ENCODE assay signal across 19 cellular contexts in the genomic region with DNA sequence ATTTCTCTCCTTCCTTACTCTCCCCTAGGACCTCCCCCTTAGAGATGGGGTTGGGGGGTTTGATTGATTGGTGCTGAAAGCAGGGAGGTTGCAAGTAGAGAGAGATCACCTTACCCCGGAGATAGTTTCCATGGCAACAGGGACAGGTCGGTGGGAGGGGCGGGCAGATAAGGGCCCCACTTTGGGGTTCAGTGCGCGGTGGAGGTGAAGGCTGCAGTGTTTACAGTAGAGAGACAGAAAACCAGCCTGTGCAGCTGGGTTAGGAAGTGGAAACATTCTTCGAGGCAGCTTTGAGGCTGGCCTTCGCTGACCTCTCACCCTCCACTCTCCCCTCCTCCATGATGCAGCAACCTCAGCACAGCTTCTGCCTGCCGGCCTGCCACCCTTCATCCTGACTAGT.
A peak's percentile ranks its signal among the peaks of the same experiment; 100 is the strongest.
DNase-seq lines count a peak whose midpoint lies in the region; ATAC-seq and TF ChIP-seq lines count a peak whose summit lies in the region.
"Had no signal": no experiment of that assay in that cellular context is flagged by ENCODE, and none has a peak within 500 bp of the region (broad histone marks: within the 10 kb centered on the region; RNA-seq: fewer than 3 reads in every experiment).

No MANE protein-coding gene starts in this region.

- no peaks in the 10 kb centered on the region for H3K27me3 Mint-ChIP-seq in activated CD4-positive, alpha-beta T cell treated with anti-CD3 and anti-CD28 coated beads for 36 hours
- H3K27me3 Mint-ChIP-seq in activated CD4-positive, alpha-beta T cell treated with anti-CD3 and anti-CD28 coated beads, Interleukin-2, amount 10 ng/mL, durations not matched to agents 7 days and 5 days, result no peaks in the 10 kb centered on the region
- H3K27me3 Mint-ChIP-seq in activated T-helper 1 cell treated with anti-CD3 and anti-CD28 coated beads, Interleukin-12 subunit alpha, Interleukin-12 subunit beta, Interleukin-2, Interleukin-4 antibody, amounts not matched to agents 30 ng/mL and 10 ng/mL and 1 ng/mL, durations not matched to agents 14 hours and 24 hours and 36 hours (ENCODE audit: insufficient read depth), result no peaks in the 10 kb centered on the region
- H3K27me3 Mint-ChIP-seq in nephron progenitor cell (ENCODE audit: low read depth, poor library complexity), result peaks cover 54% of the 10 kb centered on the region

- no peak overlapping the region for H3K27ac Mint-ChIP-seq in activated CD4-positive, alpha-beta T cell treated with anti-CD3 and anti-CD28 coated beads for 36 hours
- H3K27ac Mint-ChIP-seq in activated CD4-positive, alpha-beta T cell treated with anti-CD3 and anti-CD28 coated beads, Interleukin-2, amount 10 ng/mL, durations not matched to agents 7 days and 5 days, result no peak overlapping the region
- H3K27ac Mint-ChIP-seq in activated T-helper 1 cell treated with anti-CD3 and anti-CD28 coated beads, Interleukin-12 subunit alpha, Interleukin-12 subunit beta, Interleukin-2, Interleukin-4 antibody, amounts not matched to agents 30 ng/mL and 10 ng/mL and 1 ng/mL, durations not matched to agents 14 hours and 24 hours and 36 hours, result peak overlapping the region; percentile 13
- peak overlapping the region; percentile 89 for H3K27ac Mint-ChIP-seq in nephron progenitor cell
- H3K27ac Mint-ChIP-seq: activated T-helper 2 cell treated with anti-CD3 and anti-CD28 coated beads, Interferon-gamma antibody, Interleukin-2, Interleukin-4, amounts not matched to agents 10 μg/mL and 5 μg/mL and 100 μg/mL, durations not matched to agents 14 hours and 24 hours and 36 hours had no signal

- no peak for TF ChIP-seq CTCF in nephron progenitor cell (IDR thresholded peaks at IDR 0.05)

- H3K4me1 Mint-ChIP-seq in activated CD4-positive, alpha-beta T cell treated with anti-CD3 and anti-CD28 coated beads for 36 hours, result peaks cover 27% of the 10 kb centered on the region
- H3K4me1 Mint-ChIP-seq in activated CD4-positive, alpha-beta T cell treated with anti-CD3 and anti-CD28 coated beads, Interleukin-2, amount 10 ng/mL, durations not matched to agents 7 days and 5 days, result peaks cover 9% of the 10 kb centered on the region
- peaks cover 22% of the 10 kb centered on the region for H3K4me1 Mint-ChIP-seq in activated T-helper 1 cell treated with anti-CD3 and anti-CD28 coated beads, Interleukin-12 subunit alpha, Interleukin-12 subunit beta, Interleukin-2, Interleukin-4 antibody, amounts not matched to agents 30 ng/mL and 10 ng/mL and 1 ng/mL, durations not matched to agents 14 hours and 24 hours and 36 hours (ENCODE audit: low read depth)
- H3K4me1 Mint-ChIP-seq in nephron progenitor cell, result peaks cover 30% of the 10 kb centered on the region

- POLR2A ChIA-PET in activated CD4-positive, alpha-beta T cell treated with anti-CD3 and anti-CD28 coated beads for 36 hours (lab: Charles Lee), result no interaction called here
- POLR2A ChIA-PET in activated CD4-positive, alpha-beta T cell treated with anti-CD3 and anti-CD28 coated beads, Interleukin-2, amount 10 ng/mL, durations not matched to agents 7 days and 5 days (lab: Charles Lee), result no interaction called here

- intact Hi-C loops in activated CD4-positive, alpha-beta T cell treated with anti-CD3 and anti-CD28 coated beads for 36 hours (cut with DNase I, micrococcal nuclease), result no loop called here
- intact Hi-C loops in activated T-helper 1 cell treated with anti-CD3 and anti-CD28 coated beads, Interleukin-12 subunit alpha, Interleukin-12 subunit beta, Interleukin-2, Interleukin-4 antibody, amounts not matched to agents 30 ng/mL and 10 ng/mL and 1 ng/mL, durations not matched to agents 14 hours and 24 hours and 36 hours (cut with micrococcal nuclease), result no loop called here

- no peak for ATAC-seq in activated CD4-positive, alpha-beta T cell treated with anti-CD3 and anti-CD28 coated beads for 36 hours
- ATAC-seq: sciatic nerve, upper lobe of right lung had no signal

- no peak overlapping the region for H3K4me3 Mint-ChIP-seq in activated CD4-positive, alpha-beta T cell treated with anti-CD3 and anti-CD28 coated beads for 36 hours
- H3K4me3 Mint-ChIP-seq in activated CD4-positive, alpha-beta T cell treated with anti-CD3 and anti-CD28 coated beads, Interleukin-2, amount 10 ng/mL, durations not matched to agents 7 days and 5 days, result no peak overlapping the region
- no peak overlapping the region for H3K4me3 Mint-ChIP-seq in activated T-helper 1 cell treated with anti-CD3 and anti-CD28 coated beads, Interleukin-12 subunit alpha, Interleukin-12 subunit beta, Interleukin-2, Interleukin-4 antibody, amounts not matched to agents 30 ng/mL and 10 ng/mL and 1 ng/mL, durations not matched to agents 14 hours and 24 hours and 36 hours
- peak overlapping the region; percentile 43 for H3K4me3 Mint-ChIP-seq in nephron progenitor cell

- H3K36me3 Mint-ChIP-seq in activated CD4-positive, alpha-beta T cell treated with anti-CD3 and anti-CD28 coated beads for 36 hours (ENCODE audit: low read depth), result no peaks in the 10 kb centered on the region
- no peaks in the 10 kb centered on the region for H3K36me3 Mint-ChIP-seq in activated CD4-positive, alpha-beta T cell treated with anti-CD3 and anti-CD28 coated beads, Interleukin-2, amount 10 ng/mL, durations not matched to agents 7 days and 5 days (ENCODE audit: low read depth)
- no peaks in the 10 kb centered on the region for H3K36me3 Mint-ChIP-seq in activated T-helper 1 cell treated with anti-CD3 and anti-CD28 coated beads, Interleukin-12 subunit alpha, Interleukin-12 subunit beta, Interleukin-2, Interleukin-4 antibody, amounts not matched to agents 30 ng/mL and 10 ng/mL and 1 ng/mL, durations not matched to agents 14 hours and 24 hours and 36 hours (ENCODE audit: low read depth)
- H3K36me3 Mint-ChIP-seq in nephron progenitor cell (ENCODE audit: low read depth), result no peaks in the 10 kb centered on the region

- H3K9me3 Mint-ChIP-seq in activated CD4-positive, alpha-beta T cell treated with anti-CD3 and anti-CD28 coated beads for 36 hours (ENCODE audit: low read depth), result no peaks in the 10 kb centered on the region
- no peaks in the 10 kb centered on the region for H3K9me3 Mint-ChIP-seq in activated CD4-positive, alpha-beta T cell treated with anti-CD3 and anti-CD28 coated beads, Interleukin-2, amount 10 ng/mL, durations not matched to agents 7 days and 5 days
- H3K9me3 Mint-ChIP-seq in activated T-helper 1 cell treated with anti-CD3 and anti-CD28 coated beads, Interleukin-12 subunit alpha, Interleukin-12 subunit beta, Interleukin-2, Interleukin-4 antibody, amounts not matched to agents 30 ng/mL and 10 ng/mL and 1 ng/mL, durations not matched to agents 14 hours and 24 hours and 36 hours, result no peaks in the 10 kb centered on the region
- H3K9me3 Mint-ChIP-seq in nephron progenitor cell, result peaks cover 11% of the 10 kb centered on the region
- H3K9me3 Mint-ChIP-seq: activated T-helper 2 cell treated with anti-CD3 and anti-CD28 coated beads, Interferon-gamma antibody, Interleukin-2, Interleukin-4, amounts not matched to agents 10 μg/mL and 5 μg/mL and 100 μg/mL, durations not matched to agents 14 hours and 24 hours and 36 hours had no signal

- peak; percentile 8 for DNase-seq in activated CD4-positive, alpha-beta T cell treated with anti-CD3 and anti-CD28 coated beads for 36 hours
- DNase-seq in activated CD4-positive, alpha-beta T cell treated with anti-CD3 and anti-CD28 coated beads, Interleukin-2, amount 10 ng/mL, durations not matched to agents 7 days and 5 days, result no peak
- peak; percentile 12 for DNase-seq in DMS79 (lab: John Stamatoyannopoulos, UW)
- DNase-seq in activated T-helper 1 cell treated with anti-CD3 and anti-CD28 coated beads, Interleukin-12 subunit alpha, Interleukin-12 subunit beta, Interleukin-2, Interleukin-4 antibody, amounts not matched to agents 30 ng/mL and 10 ng/mL and 1 ng/mL, durations not matched to agents 14 hours and 24 hours and 36 hours (ENCODE audit: low spot score), result no peak
- DNase-seq in nephron progenitor cell, result peak; percentile 36
- DNase-seq in stimulated activated CD4-positive, alpha-beta T cell treated with anti-CD3 and anti-CD28 coated beads, Interleukin-4, amount 100 ng/mL, for 1 hour, result no peak
- DNase-seq in RKO (ENCODE audit: low spot score), result no peak
- DNase-seq in GF-D8 (lab: John Stamatoyannopoulos, UW), result no peak
- DNase-seq: BE2C; cortex of kidney; NCI-H1436; NCI-H345; OCI-M1; Right ventricle myocardium superior; stimulated activated CD4-positive, alpha-beta T cell treated with anti-CD3 and anti-CD28 coated beads, Interleukin-15, amount 100 ng/mL, for 24 hours; stimulated activated CD8-positive, alpha-beta memory T cell treated with anti-CD3 and anti-CD28 coated beads, Interleukin-4, amount 100 ng/mL, for 48 hours; upper lobe of right lung had no signal

- CTCF ChIA-PET in activated CD4-positive, alpha-beta T cell treated with anti-CD3 and anti-CD28 coated beads for 36 hours (lab: Charles Lee), result no interaction called here
- CTCF ChIA-PET in activated CD4-positive, alpha-beta T cell treated with anti-CD3 and anti-CD28 coated beads, Interleukin-2, amount 10 ng/mL, durations not matched to agents 7 days and 5 days (lab: Charles Lee), result interaction anchor here (2.0 kb wide), 1 partner anchor 8 kb away, joined by 4 read pairs; no protein-coding TSS in a partner anchor

Comparison
In these comparisons a context has a peak if more than half of its experiments do, and no peak if none do; other contexts are left out.
1. DNase-seq: peak in activated CD4-positive, alpha-beta T cell treated with anti-CD3 and anti-CD28 coated beads for 36 hours (single experiment), DMS79 (single experiment) and nephron progenitor cell (single experiment); none in activated CD4-positive, alpha-beta T cell treated with anti-CD3 and anti-CD28 coated beads, Interleukin-2, amount 10 ng/mL, durations not matched to agents 7 days and 5 days (single experiment), activated T-helper 1 cell treated with anti-CD3 and anti-CD28 coated beads, Interleukin-12 subunit alpha, Interleukin-12 subunit beta, Interleukin-2, Interleukin-4 antibody, amounts not matched to agents 30 ng/mL and 10 ng/mL and 1 ng/mL, durations not matched to agents 14 hours and 24 hours and 36 hours (single experiment), stimulated activated CD4-positive, alpha-beta T cell treated with anti-CD3 and anti-CD28 coated beads, Interleukin-4, amount 100 ng/mL, for 1 hour (single experiment), RKO (single experiment) and GF-D8 (single experiment).
2. H3K27ac Mint-ChIP-seq: peak in activated T-helper 1 cell treated with anti-CD3 and anti-CD28 coated beads, Interleukin-12 subunit alpha, Interleukin-12 subunit beta, Interleukin-2, Interleukin-4 antibody, amounts not matched to agents 30 ng/mL and 10 ng/mL and 1 ng/mL, durations not matched to agents 14 hours and 24 hours and 36 hours (single experiment) and nephron progenitor cell (single experiment); none in activated CD4-positive, alpha-beta T cell treated with anti-CD3 and anti-CD28 coated beads for 36 hours (single experiment) and activated CD4-positive, alpha-beta T cell treated with anti-CD3 and anti-CD28 coated beads, Interleukin-2, amount 10 ng/mL, durations not matched to agents 7 days and 5 days (single experiment).